18 cellular contexts compared by ENCODE assay signal in the genomic region with DNA sequence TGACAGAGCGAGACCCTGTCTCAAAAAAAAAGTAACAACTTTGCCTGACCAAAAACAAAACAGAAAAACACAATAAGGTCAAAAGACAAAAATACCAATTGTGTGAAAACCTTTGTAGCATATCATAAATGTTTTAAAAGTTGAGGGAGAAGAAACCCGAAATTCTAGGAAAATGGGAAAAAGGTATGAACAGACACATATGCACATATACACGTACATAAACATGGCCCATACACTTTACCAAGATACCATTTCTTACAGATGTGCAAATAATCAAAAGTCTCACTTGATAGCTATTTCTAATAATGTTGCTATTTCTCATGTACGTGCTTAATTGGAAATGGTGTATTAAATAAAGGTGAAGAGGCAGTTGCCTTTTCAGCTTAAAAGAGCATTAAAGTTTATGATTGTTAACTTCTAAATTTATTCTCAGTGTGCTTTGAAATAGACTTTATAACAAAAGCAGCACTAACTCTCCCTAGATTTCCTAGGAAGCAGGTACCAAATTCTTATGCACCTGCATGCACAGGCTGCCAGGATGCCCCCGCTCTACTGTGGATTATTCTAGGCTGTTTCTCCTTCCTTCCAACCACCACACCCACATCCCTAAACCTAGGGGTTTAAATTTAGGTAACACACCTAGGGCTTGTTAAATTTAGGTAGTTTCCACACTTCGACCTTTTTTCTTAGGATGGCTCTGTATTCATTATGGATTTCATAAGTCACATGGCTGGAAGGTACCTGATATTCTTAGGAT.
"Had no signal": no experiment of that assay in that cellular context is flagged by ENCODE, and none has a peak within 500 bp of the region (broad histone marks: within the 10 kb centered on the region; RNA-seq: fewer than 3 reads in every experiment).

No MANE protein-coding gene starts in this region.

- FAIRE-seq: frontal cortex, pancreas had no signal

- H3K27ac ChIP-seq: coronary artery, pancreas, right lobe of liver, upper lobe of left lung, uterus had no signal

- H3K4me3 ChIP-seq: coronary artery, heart left ventricle, mucosa of descending colon, pancreas, right lobe of liver, tibial artery, upper lobe of left lung, uterus had no signal

- H3K27me3 Mint-ChIP-seq: progenitor cell of endocrine pancreas had no signal

- H3K36me3 ChIP-seq: heart left ventricle, pancreas, right lobe of liver, tibial artery, upper lobe of left lung, uterus had no signal

- ATAC-seq: heart left ventricle, mucosa of descending colon, pancreas, right lobe of liver had no signal

- DNase-seq: effector CD8-positive, alpha-beta T cell; heart left ventricle; hippocampal formation; mammary epithelial cell; mucosa of descending colon; occipital lobe; pancreas; right lobe of liver; stimulated activated CD4-positive, alpha-beta T cell treated with anti-CD3 and anti-CD28 coated beads, Interleukin-2, amount 100 ng/mL, for 24 hours; stimulated activated CD4-positive, alpha-beta T cell treated with anti-CD3 and anti-CD28 coated beads, Interleukin-4, amount 100 ng/mL, for 4 hours; stimulated activated naive CD4-positive, alpha-beta T cell treated with Interleukin-2 at 50 U/mL for 16 hours; tibial artery; upper lobe of left lung; uterus had no signal

- H3K9me3 Mint-ChIP-seq: nephron had no signal

- H3K27me3 ChIP-seq: heart left ventricle, pancreas, right lobe of liver, tibial artery, upper lobe of left lung, uterus had no signal

- H3K27ac Mint-ChIP-seq: nephron, progenitor cell of endocrine pancreas had no signal

- H3K9me3 ChIP-seq: heart left ventricle, mucosa of descending colon, pancreas, right lobe of liver, tibial artery, upper lobe of left lung, uterus had no signal

- H3K4me3 Mint-ChIP-seq: nephron had no signal
